27 cellular contexts compared by ENCODE assay signal in the genomic region with DNA sequence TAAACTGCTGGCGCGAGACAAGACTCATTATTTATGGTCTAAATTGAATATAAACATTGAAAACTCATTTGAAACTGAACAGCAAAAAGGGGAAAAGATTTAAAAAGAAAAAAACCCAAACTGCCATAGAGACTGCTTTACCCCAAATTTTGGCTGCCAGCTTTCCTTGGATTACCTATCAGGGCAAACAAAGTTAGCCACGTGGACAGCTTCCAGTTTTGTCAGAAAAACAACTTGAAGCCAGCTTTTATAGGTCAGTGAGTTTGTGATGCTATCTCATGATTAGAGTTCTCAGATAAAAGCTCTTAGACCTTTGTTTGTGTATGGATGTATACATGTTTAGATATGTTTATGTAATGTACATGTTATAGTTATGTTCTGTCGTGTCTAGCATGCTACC. TPM values are rescaled to one million over a fixed set of nuclear protein-coding genes. Genes with fewer than 3 reads are reported as not detected.
DNase-seq lines count a peak whose midpoint lies in the region; ATAC-seq, FAIRE-seq and TF ChIP-seq lines count a peak whose summit lies in the region.
"Had no signal": no experiment of that assay in that cellular context is flagged by ENCODE, and none has a peak within 500 bp of the region (broad histone marks: within the 10 kb centered on the region; RNA-seq: fewer than 3 reads in every experiment).

No MANE protein-coding gene starts in this region.

- H2AFZ ChIP-seq in GM23338: peak overlapping the region; percentile 14; the same call in 1 of the 2 replicates
- H2AFZ ChIP-seq in hepatocyte: no peak overlapping the region

- DNase-seq in GM23338 (ENCODE audit: low spot score) (no peak), LNCaP clone FGC (ENCODE audit: low read depth) (peak; percentile 80), hepatocyte (ENCODE audit: low spot score) (no peak), prostate gland (ENCODE audit: low spot score) (peak; percentile 36), HTR-8/SVneo (ENCODE audit: insufficient read length, low spot score) (no peak)
- DNase-seq: C1 segment of cervical spinal cord; CD8-positive, alpha-beta memory T cell; DMS79 treated with DMSO at 0.1 percent for 48 hours; GF-D8; HFFc6; NCI-H1092 treated with DMSO at 0.1 percent for 48 hours; NCI-H1436 treated with DMSO at 0.1 percent for 48 hours; NCI-H187 treated with DMSO at 0.1 percent for 48 hours; NCI-H2171 treated with DMSO at 0.1 percent for 48 hours; NCI-H345; NCI-H524 treated with DMSO at 0.1 percent for 48 hours; NCI-H774; SHP77 treated with DMSO at 0.1 percent for 48 hours; SW 1271; T-helper 17 cell had no signal

- H3K4me2 ChIP-seq in GM23338 (no peak overlapping the region), hepatocyte (peak overlapping the region; percentile 0)

- H3K9me3 ChIP-seq in hepatocyte (ENCODE audit: low read depth) (no peaks in the 10 kb centered on the region), prostate gland (no peaks in the 10 kb centered on the region)
- H3K9me3 ChIP-seq: HAP-1 had no signal

- no peak for TF ChIP-seq POLR2A in prostate gland (IDR thresholded peaks at IDR 0.05)

- peaks cover 7% of the 10 kb centered on the region; the same call in 2 of the 3 replicates for H3K9me3 Mint-ChIP-seq in GM23338
- H3K9me3 Mint-ChIP-seq: CD8-positive, alpha-beta memory T cell; HFFc6 had no signal

- H3K9me2 ChIP-seq in GM23338 (ENCODE audit: insufficient read depth) (no peaks in the 10 kb centered on the region), hepatocyte (replicated peaks; ENCODE audit: insufficient read depth) (no peaks in the 10 kb centered on the region)

- no peaks in the 10 kb centered on the region for H3K4me1 ChIP-seq in GM23338 (ENCODE audit: insufficient read depth)
- no peaks in the 10 kb centered on the region for H3K4me1 ChIP-seq in hepatocyte (ENCODE audit: insufficient read depth)
- H3K4me1 ChIP-seq in prostate gland (replicated peaks): peaks cover 4% of the 10 kb centered on the region
- H3K4me1 ChIP-seq: HAP-1 had no signal

- H3K27ac ChIP-seq in GM23338 (ENCODE audit: low read depth) (no peak overlapping the region), hepatocyte (no peak overlapping the region), prostate gland (no peak overlapping the region)

- H3K27me3 ChIP-seq in GM23338 (ENCODE audit: insufficient read depth) (no peaks in the 10 kb centered on the region), hepatocyte (no peaks in the 10 kb centered on the region), prostate gland (replicated peaks; ENCODE audit: insufficient read depth) (no peaks in the 10 kb centered on the region)

- ATAC-seq in GM23338 (no peak), GM18873 (IDR thresholded peaks at IDR 0.05; ENCODE audit: low FRiP score, unreplicated experiment) (no peak), HG03571 (IDR thresholded peaks at IDR 0.05; ENCODE audit: unreplicated experiment) (no peak)
- ATAC-seq: Panc1, T-helper 17 cell had no signal

- no peaks in the 10 kb centered on the region for H3K36me3 Mint-ChIP-seq in GM23338 (ENCODE audit: low read depth)

- TF ChIP-seq CTCF in GM23338 (conservative IDR thresholded peaks at IDR 0.05; ENCODE audit: low read depth in 2 of 2) (no peak), LNCaP clone FGC (IDR thresholded peaks at IDR 0.05; ENCODE audit: control insufficient read depth, extremely low read depth, insufficient read depth) (no peak), hepatocyte (IDR thresholded peaks at IDR 0.05; ENCODE audit: poor library complexity) (no peak), prostate gland (IDR thresholded peaks at IDR 0.05) (no peak)

- no peak for FAIRE-seq in HTR-8/SVneo (lab: Jason Lieb, UNC)
- FAIRE-seq: GM12891 had no signal

- no peaks in the 10 kb centered on the region for H3K27me3 Mint-ChIP-seq in GM23338 (ENCODE audit: insufficient read depth, low read depth, poor library complexity)

- intact Hi-C loops in prostate gland (cut with DNase I): no loop called here

- H3F3A ChIP-seq in GM23338 (replicated peaks; ENCODE audit: low read depth): no peaks in the 10 kb centered on the region

- H3K4me3 ChIP-seq in GM23338: no peak overlapping the region
- H3K4me3 ChIP-seq in LNCaP clone FGC (ENCODE audit: low read depth, low read length): no peak overlapping the region
- H3K4me3 ChIP-seq in hepatocyte: no peak overlapping the region
- H3K4me3 ChIP-seq in prostate gland: no peak overlapping the region
- H3K4me3 ChIP-seq: HAP-1 had no signal

- H3K79me2 ChIP-seq in GM23338 (replicated peaks; ENCODE audit: insufficient read depth) (no peaks in the 10 kb centered on the region), hepatocyte (no peaks in the 10 kb centered on the region)

- no peak overlapping the region for H3K27ac Mint-ChIP-seq in GM23338
- H3K27ac Mint-ChIP-seq: CD8-positive, alpha-beta memory T cell; HFFc6; T-helper 17 cell had no signal

- H4K20me1 ChIP-seq in GM23338 (replicated peaks; ENCODE audit: insufficient read depth) (no peaks in the 10 kb centered on the region), hepatocyte (ENCODE audit: insufficient read depth, poor library complexity, severe bottlenecking) (no peaks in the 10 kb centered on the region)

- H3K36me3 ChIP-seq in GM23338 (ENCODE audit: insufficient read depth): no peaks in the 10 kb centered on the region
- no peaks in the 10 kb centered on the region for H3K36me3 ChIP-seq in hepatocyte (replicated peaks; ENCODE audit: insufficient read depth, low read depth)
- no peaks in the 10 kb centered on the region for H3K36me3 ChIP-seq in prostate gland
- H3K36me3 ChIP-seq: HAP-1 had no signal

- WGBS in hepatocyte (ENCODE audit: low lambda C conversion rate, missing lambda C conversion rate): 53% methylated on average over 4 of the region's 4 CpGs
- WGBS in prostate gland: 27% methylated on average over 4 of the region's 4 CpGs

- peaks cover 4% of the 10 kb centered on the region for H3K4me1 Mint-ChIP-seq in GM23338
- H3K4me1 Mint-ChIP-seq: CD8-positive, alpha-beta memory T cell had no signal

- H3K4me3 Mint-ChIP-seq in GM23338: no peak overlapping the region
- H3K4me3 Mint-ChIP-seq: CD8-positive, alpha-beta memory T cell; HFFc6; T-helper 17 cell had no signal

TF ChIP-seq in GM23338, 12 proteins besides CTCF, POLR2A, EP300 and RAD21:
- TF ChIP-seq ZNF331 (CRISPR knock-in tag; IDR thresholded peaks at IDR 0.05; ENCODE audit: low read depth) (no peak), STAT1 (IDR thresholded peaks at IDR 0.05; ENCODE audit: unreplicated experiment) (no peak), REST (IDR thresholded peaks at IDR 0.05; ENCODE audit: unreplicated experiment) (no peak), ZNF114 (CRISPR knock-in tag; IDR thresholded peaks at IDR 0.05) (no peak)
TF ChIP-seq in GM23338: peak in this region for 0.

RNA-seq across cellular contexts. Expression of gene FBP2, which starts 16.1 kb away (rescaled TPM):
- total RNA-seq in GM23338 (2014; rRNA removed; shearing (Covaris generic)): not detected in 2 replicates
- polyA plus RNA-seq in GM23338 (2016; fragmentation: Nextera tagmentation; extraction: Ambion mirVana) (0.17 TPM in 1 of 2 replicates, not detected in the other), hepatocyte (0.30 and 0.74 TPM in 2 replicates)
- total RNA-seq in hepatocyte (0.20 TPM in 1 of 2 replicates, not detected in the other), prostate gland (1 to 10 TPM in 1 of 2 donors, not detected in 1; 2.0 TPM)
- total RNA-seq: CD8-positive, alpha-beta memory T cell; HFFc6; M059J; T-helper 17 cell had no signal
- polyA plus RNA-seq: CD8-positive, alpha-beta memory T cell had no signal

RNA-seq across cellular contexts. Expression of gene PCAT7, which starts 22.7 kb away (rescaled TPM):
- total RNA-seq in GM23338 (2014; rRNA removed; shearing (Covaris generic)): 3.3 and 5.5 TPM in 2 replicates
- polyA plus RNA-seq in GM23338 (2016; fragmentation: Nextera tagmentation; extraction: Ambion mirVana): 4.0 TPM in 2 replicates
- total RNA-seq in hepatocyte: 12.8 and 15.5 TPM in 2 replicates
- polyA plus RNA-seq in hepatocyte: 9.6 and 11.3 TPM in 2 replicates
- 1 to 10 TPM in 1 of 2 donors, under 1 TPM in 1; 0.18 to 4.4 TPM for total RNA-seq in prostate gland
- total RNA-seq: A673; CD8-positive, alpha-beta memory T cell; HFFc6; T-helper 17 cell had no signal
- polyA plus RNA-seq: CD8-positive, alpha-beta memory T cell had no signal

Comparison
In these comparisons a context has a peak if more than half of its experiments do, and no peak if none do; other contexts are left out.
1. DNase-seq: peak in LNCaP clone FGC (single experiment) and prostate gland (single experiment); none in GM23338 (single experiment), hepatocyte (single experiment) and HTR-8/SVneo (single experiment).